ENCODE assay signal across 20 cellular contexts in the genomic region with DNA sequence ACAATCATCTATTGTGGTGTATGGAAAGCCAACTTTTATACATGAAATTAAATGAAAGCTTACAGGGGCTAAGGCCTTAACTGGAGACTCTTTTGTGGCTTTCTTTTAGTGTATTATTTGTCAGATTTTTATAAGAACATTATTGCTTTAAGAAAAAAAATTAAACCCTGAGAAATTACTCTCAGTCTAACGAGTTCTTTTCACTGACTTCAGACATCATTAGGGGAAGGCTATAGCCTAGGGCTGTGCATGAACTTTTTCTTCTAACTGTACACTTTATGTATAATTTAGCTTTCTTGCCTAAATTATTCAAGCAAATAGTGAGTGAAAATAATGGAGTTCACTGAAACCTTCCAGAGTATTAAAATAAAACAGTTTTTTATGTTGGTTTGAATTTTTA.
DNase-seq lines count a peak whose midpoint lies in the region; ATAC-seq and TF ChIP-seq lines count a peak whose summit lies in the region.
"Had no signal": no experiment of that assay in that cellular context is flagged by ENCODE, and none has a peak within 500 bp of the region (broad histone marks: within the 10 kb centered on the region; RNA-seq: fewer than 3 reads in every experiment).

No MANE protein-coding gene starts in this region.

- H3K27me3 ChIP-seq in upper lobe of right lung: no peaks in the 10 kb centered on the region
- H3K27me3 ChIP-seq: BE2C, BLaER1 had no signal

- DNase-seq in SK-MEL-5 (ENCODE audit: low read depth, low spot score) (peak; percentile 41), epidermal melanocyte (ENCODE audit: insufficient read length, low spot score) (peak; percentile 26), mesothelial cell of epicardium (ENCODE audit: low spot score in 2 of 2, unreplicated experiment in 2 of 2) (no peak), medulla oblongata (ENCODE audit: extremely low spot score) (no peak), upper lobe of right lung (no peak)
- no peak for DNase-seq in activated CD4-positive, CD25-positive, alpha-beta regulatory T cell (lab: John Stamatoyannopoulos, UW)
- DNase-seq: 8988T; ACHN; BE2C; C1 segment of cervical spinal cord; Caco-2; Calu3; CD4-positive, alpha-beta memory T cell; CD4-positive, CD25-positive, alpha-beta regulatory T cell; CD8-positive, alpha-beta memory T cell; DMS79 treated with DMSO at 0.1 percent for 48 hours; GF-D8 had no signal

- no peak overlapping the region for H3K27ac ChIP-seq in upper lobe of right lung
- H3K27ac ChIP-seq: BLaER1 had no signal

- no peak overlapping the region for H3K4me3 Mint-ChIP-seq in mesothelial cell of epicardium
- H3K4me3 Mint-ChIP-seq: CD14-positive monocyte; CD4-positive, alpha-beta memory T cell; CD4-positive, CD25-positive, alpha-beta regulatory T cell; CD8-positive, alpha-beta memory T cell had no signal

- no peaks in the 10 kb centered on the region for H3K9me3 ChIP-seq in upper lobe of right lung
- H3K9me3 ChIP-seq: BE2C, BLaER1, Caco-2 had no signal

- peak overlapping the region; percentile 78 for H3K27ac Mint-ChIP-seq in mesothelial cell of epicardium
- H3K27ac Mint-ChIP-seq: CD14-positive monocyte; CD4-positive, alpha-beta memory T cell; CD4-positive, CD25-positive, alpha-beta regulatory T cell; CD8-positive, alpha-beta memory T cell had no signal

- no peak for ATAC-seq in upper lobe of right lung
- no peak for ATAC-seq in GM19351 (IDR thresholded peaks at IDR 0.05; ENCODE audit: unreplicated experiment)

- H3K9me3 Mint-ChIP-seq in mesothelial cell of epicardium: peaks cover 23% of the 10 kb centered on the region

- H3K4me1 Mint-ChIP-seq in mesothelial cell of epicardium: peaks cover 22% of the 10 kb centered on the region
- H3K4me1 Mint-ChIP-seq: CD14-positive monocyte; CD4-positive, alpha-beta memory T cell; CD4-positive, CD25-positive, alpha-beta regulatory T cell; CD8-positive, alpha-beta memory T cell had no signal

- H3K4me1 ChIP-seq in upper lobe of right lung: no peaks in the 10 kb centered on the region
- H3K4me1 ChIP-seq: BE2C, BLaER1, Caco-2 had no signal

- peaks cover 9% of the 10 kb centered on the region for H3K36me3 Mint-ChIP-seq in mesothelial cell of epicardium
- H3K36me3 Mint-ChIP-seq: CD14-positive monocyte; CD4-positive, alpha-beta memory T cell; CD4-positive, CD25-positive, alpha-beta regulatory T cell; CD8-positive, alpha-beta memory T cell had no signal

- TF ChIP-seq CTCF in mesothelial cell of epicardium (IDR thresholded peaks at IDR 0.05; ENCODE audit: unreplicated experiment) (no peak), upper lobe of right lung (IDR thresholded peaks at IDR 0.05) (no peak)

- in situ Hi-C loops in SK-MEL-5 (cut with HindIII; ENCODE audit: low pct_unique_long_range_greater_than_20kb, low sequenced_read_pairs): no loop called here

- no peaks in the 10 kb centered on the region for H3K36me3 ChIP-seq in upper lobe of right lung
- H3K36me3 ChIP-seq: BE2C, BLaER1 had no signal

- H3K27me3 Mint-ChIP-seq in mesothelial cell of epicardium (ENCODE audit: low read depth): no peaks in the 10 kb centered on the region
- H3K27me3 Mint-ChIP-seq: CD4-positive, alpha-beta memory T cell; CD4-positive, CD25-positive, alpha-beta regulatory T cell; CD8-positive, alpha-beta memory T cell had no signal

- intact Hi-C loops in upper lobe of right lung (cut with DNase I): no loop called here

- no peak overlapping the region for H3K4me3 ChIP-seq in upper lobe of right lung
- H3K4me3 ChIP-seq: BLaER1 had no signal

Comparison
In these comparisons a context has a peak if more than half of its experiments do, and no peak if none do; other contexts are left out.
1. DNase-seq: peak in SK-MEL-5 (single experiment) and epidermal melanocyte (single experiment); none in mesothelial cell of epicardium (0 of 2), activated CD4-positive, CD25-positive, alpha-beta regulatory T cell (0 of 4), medulla oblongata (single experiment) and upper lobe of right lung (single experiment).